11 cellular contexts compared by ENCODE assay signal in the genomic region with DNA sequence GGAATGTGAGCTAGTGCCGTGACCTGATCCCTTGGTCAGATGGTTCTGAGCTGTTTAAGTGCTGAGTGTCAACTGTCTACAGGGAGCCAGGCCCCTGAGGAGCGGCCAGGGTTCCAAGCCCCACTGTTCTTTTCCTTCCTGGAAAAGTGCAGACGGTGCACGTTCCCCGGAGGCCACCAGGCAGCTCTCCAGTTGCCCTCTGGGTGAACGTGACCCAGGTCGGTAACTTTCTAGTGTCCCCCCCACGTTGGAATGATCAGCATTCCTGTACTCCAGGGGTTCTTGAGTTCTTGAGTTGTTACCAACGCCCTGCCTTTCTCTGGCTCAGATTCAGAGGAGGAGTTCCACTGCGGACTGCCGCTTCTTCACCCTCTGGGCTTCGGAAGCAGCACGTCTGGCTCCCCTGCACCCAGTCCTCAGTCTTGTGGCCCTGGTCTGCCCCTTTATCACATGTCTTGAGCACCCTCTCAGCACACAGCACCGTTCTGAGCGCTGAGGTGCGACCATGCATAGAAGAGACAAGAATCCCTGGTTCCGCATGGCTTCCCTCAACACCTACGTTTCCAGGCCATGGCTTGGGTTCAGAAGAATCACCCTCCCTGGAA.
DNase-seq lines count a peak whose midpoint lies in the region; ATAC-seq and TF ChIP-seq lines count a peak whose summit lies in the region.
"Had no signal": no experiment of that assay in that cellular context is flagged by ENCODE, and none has a peak within 500 bp of the region (broad histone marks: within the 10 kb centered on the region; RNA-seq: fewer than 3 reads in every experiment).

No MANE protein-coding gene starts in this region.

- intact Hi-C loops in Right ventricle myocardium inferior (cut with DNase I): no loop called here
- intact Hi-C loops in cardiac septum (cut with DNase I): no loop called here
- intact Hi-C loops in esophagus muscularis mucosa (cut with DNase I): no loop called here
- intact Hi-C loops in aorta (cut with DNase I): no loop called here

- H3K27me3 Mint-ChIP-seq in mesothelial cell of epicardium (ENCODE audit: low read depth): no peaks in the 10 kb centered on the region
- no peaks in the 10 kb centered on the region for H3K27me3 Mint-ChIP-seq in activated CD4-positive, alpha-beta T cell treated with anti-CD3 and anti-CD28 coated beads, Interleukin-2, amount 10 ng/mL, durations not matched to agents 7 days and 5 days

- 64% methylated on average over 17 of the region's 18 CpGs for WGBS in esophagus muscularis mucosa
- WGBS in aorta, 2 donors: 65 to 73% methylated on average over 18 of the region's 18 CpGs

- CTCF ChIA-PET in activated CD4-positive, alpha-beta T cell treated with anti-CD3 and anti-CD28 coated beads, Interleukin-2, amount 10 ng/mL, durations not matched to agents 7 days and 5 days (lab: Charles Lee): interaction anchor here (0.5 to 1.5 kb wide), 2 partner anchors 15 to 348 kb away, joined by 3 read pairs; no protein-coding TSS in a partner anchor

- no peak overlapping the region for H3K4me3 Mint-ChIP-seq in mesothelial cell of epicardium
- H3K4me3 Mint-ChIP-seq in activated CD4-positive, alpha-beta T cell treated with anti-CD3 and anti-CD28 coated beads, Interleukin-2, amount 10 ng/mL, durations not matched to agents 7 days and 5 days: no peak overlapping the region
- H3K4me3 Mint-ChIP-seq: H9 had no signal

- H3K27ac Mint-ChIP-seq in mesothelial cell of epicardium: peak overlapping the region; percentile 98
- H3K27ac Mint-ChIP-seq in activated CD4-positive, alpha-beta T cell treated with anti-CD3 and anti-CD28 coated beads, Interleukin-2, amount 10 ng/mL, durations not matched to agents 7 days and 5 days: no peak overlapping the region

- peak; percentile 81 for DNase-seq in Right ventricle myocardium inferior (ENCODE audit: missing footprints)
- no peak for DNase-seq in cardiac septum (ENCODE audit: low spot score)
- no peak for DNase-seq in esophagus muscularis mucosa (ENCODE audit: extremely low spot score)
- no peak for DNase-seq in mesothelial cell of epicardium (ENCODE audit: low spot score in 2 of 2, unreplicated experiment in 2 of 2)
- DNase-seq in aorta: no peak
- DNase-seq in activated CD4-positive, alpha-beta T cell treated with anti-CD3 and anti-CD28 coated beads, Interleukin-2, amount 10 ng/mL, durations not matched to agents 7 days and 5 days: no peak
- no peak for DNase-seq in nucleus accumbens (lab: John Stamatoyannopoulos, UW)
- DNase-seq: activated T-cell treated with anti-CD3 and anti-CD28 coated beads, Interleukin-2, amount 50 U/mL, for 48 hours; H9 had no signal

- no peaks in the 10 kb centered on the region for H3K9me3 ChIP-seq in esophagus muscularis mucosa
- H3K9me3 ChIP-seq in aorta (ENCODE audit: control insufficient read depth, low read length): no peaks in the 10 kb centered on the region
- H3K9me3 ChIP-seq: neutrophil had no signal

- TF ChIP-seq POLR2A in esophagus muscularis mucosa (IDR thresholded peaks at IDR 0.05; ENCODE audit: low read depth): no peak

- ATAC-seq in Right ventricle myocardium inferior (peak; percentile 91), aorta (ENCODE audit: low FRiP score) (peak; percentile 65), HG03521 (IDR thresholded peaks at IDR 0.05; ENCODE audit: unreplicated experiment) (no peak)

- no peak for TF ChIP-seq EP300 in esophagus muscularis mucosa (IDR thresholded peaks at IDR 0.05)

- H3K36me3 Mint-ChIP-seq in mesothelial cell of epicardium: peaks cover 29% of the 10 kb centered on the region
- H3K36me3 Mint-ChIP-seq in activated CD4-positive, alpha-beta T cell treated with anti-CD3 and anti-CD28 coated beads, Interleukin-2, amount 10 ng/mL, durations not matched to agents 7 days and 5 days (ENCODE audit: low read depth): peaks cover 17% of the 10 kb centered on the region

- peaks cover 24 to 73% (median 55%) of the 10 kb centered on the region in 4 donors for H3K4me1 ChIP-seq in esophagus muscularis mucosa
- peaks cover 0 to 14% of the 10 kb centered on the region in 2 donors for H3K4me1 ChIP-seq in aorta (ENCODE audit: control insufficient read depth in 1 of 2, insufficient read depth in 2 of 2, low read length in 2 of 2)

- H3K36me3 ChIP-seq in esophagus muscularis mucosa (peaks cover 0 to 5% (median 2%) of the 10 kb centered on the region in 4 donors), aorta (ENCODE audit: control insufficient read depth in 1 of 2, insufficient read depth in 2 of 2, low read length in 1 of 2) (peaks cover 0 to 3% of the 10 kb centered on the region in 2 donors)

- H3K9me3 Mint-ChIP-seq in mesothelial cell of epicardium: no peaks in the 10 kb centered on the region
- no peaks in the 10 kb centered on the region for H3K9me3 Mint-ChIP-seq in activated CD4-positive, alpha-beta T cell treated with anti-CD3 and anti-CD28 coated beads, Interleukin-2, amount 10 ng/mL, durations not matched to agents 7 days and 5 days

- H3K4me3 ChIP-seq in esophagus muscularis mucosa: no peak overlapping the region
- no peak overlapping the region for H3K4me3 ChIP-seq in aorta (ENCODE audit: low read length in 2 of 2)

- POLR2A ChIA-PET in activated CD4-positive, alpha-beta T cell treated with anti-CD3 and anti-CD28 coated beads, Interleukin-2, amount 10 ng/mL, durations not matched to agents 7 days and 5 days (lab: Charles Lee): no interaction called here

- peaks cover 73% of the 10 kb centered on the region for H3K4me1 Mint-ChIP-seq in mesothelial cell of epicardium
- peaks cover 7% of the 10 kb centered on the region for H3K4me1 Mint-ChIP-seq in activated CD4-positive, alpha-beta T cell treated with anti-CD3 and anti-CD28 coated beads, Interleukin-2, amount 10 ng/mL, durations not matched to agents 7 days and 5 days

- H3K27me3 ChIP-seq in esophagus muscularis mucosa (no peaks in the 10 kb centered on the region), aorta (ENCODE audit: control insufficient read depth in 1 of 2, insufficient read depth in 2 of 2, low read length in 1 of 2) (no peaks in the 10 kb centered on the region)
- H3K27me3 ChIP-seq: neutrophil had no signal

- H3K27ac ChIP-seq in esophagus muscularis mucosa (replicated peaks in 1 of 4): peak overlapping the region; percentile 39 to 91 (median 56)
- H3K27ac ChIP-seq in aorta (ENCODE audit: low read depth in 1 of 2, low read length in 2 of 2): no peak overlapping the region
- H3K27ac ChIP-seq: neutrophil had no signal

- no peak for TF ChIP-seq CTCF in esophagus muscularis mucosa (IDR thresholded peaks at IDR 0.05)
- no peak for TF ChIP-seq CTCF in mesothelial cell of epicardium (IDR thresholded peaks at IDR 0.05; ENCODE audit: unreplicated experiment)

Comparison
In these comparisons a context has a peak if more than half of its experiments do, and no peak if none do; other contexts are left out.
1. H3K27ac ChIP-seq: peak in esophagus muscularis mucosa (4 of 4); none in aorta (0 of 2).